20 cellular contexts compared by ENCODE assay signal in genomic region chr1:26571381-26571780, GRCh38. TPM values are rescaled to one million over a fixed set of nuclear protein-coding genes. Genes with fewer than 3 reads are reported as not detected.
DNase-seq lines count a peak whose midpoint lies in the region; ATAC-seq, FAIRE-seq and TF ChIP-seq lines count a peak whose summit lies in the region.
"Had no signal": no experiment of that assay in that cellular context is flagged by ENCODE, and none has a peak within 500 bp of the region (broad histone marks: within the 10 kb centered on the region; RNA-seq: fewer than 3 reads in every experiment).

No MANE protein-coding gene starts in this region.

- TF ChIP-seq POLR2A in GM12878 (IDR thresholded peaks at IDR 0.05; ENCODE audit: low read depth, low read length) = 0 out of 2 replicates have a peak, but pooled peaks have one; percentile 35

- H3K36me3 ChIP-seq in GM12878 (ENCODE audit: control insufficient read depth in 2 of 2, insufficient read depth in 2 of 2, low read length in 1 of 2) = peaks cover 39 to 46% of the 10 kb centered on the region in 2 experiments

- no peak for ATAC-seq in GM12878
- no peak for ATAC-seq in stimulated activated naive B cell treated with anti-CD40 and anti-IgM and Interleukin-4, amounts not matched to agents 10 μg/mL and 1 μg/mL and 100 μg/mL, for 72 hours (replicated peaks)
- ATAC-seq in HG03457 (IDR thresholded peaks at IDR 0.05; ENCODE audit: unreplicated experiment) = no peak
- ATAC-seq: CD8-positive, alpha-beta T cell had no signal

- no peaks in the 10 kb centered on the region for H3K79me2 ChIP-seq in GM12878 (ENCODE audit: control insufficient read depth, insufficient read depth, low read length)

- FAIRE-seq in GM12878 (lab: Jason Lieb, UNC) (no peak), D721Med (lab: Jason Lieb, UNC) (no peak)
- FAIRE-seq: G401.6, GM12892, HTR-8/SVneo had no signal

- no peak overlapping the region for H3K27ac ChIP-seq in GM12878 (ENCODE audit: control insufficient read depth, insufficient read depth)
- H3K27ac ChIP-seq: BLaER1 treated with 17β-estradiol and CSF1 and Interleukin-3, amounts not matched to agents 10 nM and 100 nM had no signal

- H3K27me3 ChIP-seq in GM12878 (replicated peaks in 1 of 2; ENCODE audit: control insufficient read depth in 2 of 2, insufficient read depth in 2 of 2, low read length in 1 of 2) = no peaks in the 10 kb centered on the region
- H3K27me3 ChIP-seq: BLaER1 treated with 17β-estradiol and CSF1 and Interleukin-3, amounts not matched to agents 10 nM and 100 nM had no signal

- no peak for TF ChIP-seq RAD21 in GM12878 (IDR thresholded peaks at IDR 0.05; ENCODE audit: insufficient read depth, low read depth, low read length)

- H3K4me2 ChIP-seq in GM12878 (ENCODE audit: control insufficient read depth, insufficient read depth) = no peak overlapping the region
- H3K4me2 ChIP-seq: BLaER1 treated with 17β-estradiol and CSF1 and Interleukin-3, amounts not matched to agents 10 nM and 100 nM had no signal

- DNase-seq in activated CD4-positive, alpha-beta T cell treated with anti-CD3 and anti-CD28 coated beads, Interleukin-2, amount 10 ng/mL, durations not matched to agents 7 days and 5 days = no peak
- no peak for DNase-seq in activated CD4-positive, alpha-beta T cell treated with anti-CD3 and anti-CD28 coated beads for 1 hour
- DNase-seq in activated T-helper 1 cell treated with anti-CD3 and anti-CD28 coated beads, Interleukin-12 subunit alpha, Interleukin-12 subunit beta, Interleukin-2, Interleukin-4 antibody, amounts not matched to agents 30 ng/mL and 10 ng/mL and 1 ng/mL, durations not matched to agents 14 hours and 24 hours and 36 hours (ENCODE audit: low spot score) = no peak
- no peak for DNase-seq in GM12878 (ENCODE audit: low read depth, low spot score)
- DNase-seq in stimulated activated naive B cell treated with anti-CD40 and anti-IgM and Interleukin-4, amounts not matched to agents 10 μg/mL and 1 μg/mL and 100 μg/mL, for 72 hours = no peak
- no peak for DNase-seq in D721Med (ENCODE audit: insufficient read length, low spot score)
- no peak for DNase-seq in AG08396 (ENCODE audit: low spot score)
- DNase-seq: 8988T; Calu3; CD8-positive, alpha-beta T cell; GOT3; KBM-7 had no signal

- SMC1A ChIA-PET in GM12878 (lab: Charles Lee; ENCODE audit: uncharacterized antibody, unreplicated experiment) = no interaction called here

- H3K36me3 Mint-ChIP-seq in activated CD4-positive, alpha-beta T cell treated with anti-CD3 and anti-CD28 coated beads, Interleukin-2, amount 10 ng/mL, durations not matched to agents 7 days and 5 days (ENCODE audit: low read depth) = peaks cover 68% of the 10 kb centered on the region
- H3K36me3 Mint-ChIP-seq in activated T-helper 1 cell treated with anti-CD3 and anti-CD28 coated beads, Interleukin-12 subunit alpha, Interleukin-12 subunit beta, Interleukin-2, Interleukin-4 antibody, amounts not matched to agents 30 ng/mL and 10 ng/mL and 1 ng/mL, durations not matched to agents 14 hours and 24 hours and 36 hours (ENCODE audit: low read depth) = peaks cover 57% of the 10 kb centered on the region
- peaks cover 70 to 74% of the 10 kb centered on the region in 2 donors for H3K36me3 Mint-ChIP-seq in stimulated activated naive B cell treated with anti-CD40 and anti-IgM and Interleukin-4, amounts not matched to agents 10 μg/mL and 1 μg/mL and 100 μg/mL, for 72 hours

- no peak overlapping the region for H2AFZ ChIP-seq in GM12878 (ENCODE audit: control insufficient read depth, low read depth, low read length)

- H3K27ac Mint-ChIP-seq in activated CD4-positive, alpha-beta T cell treated with anti-CD3 and anti-CD28 coated beads, Interleukin-2, amount 10 ng/mL, durations not matched to agents 7 days and 5 days = peak overlapping the region; percentile 54
- H3K27ac Mint-ChIP-seq in activated T-helper 1 cell treated with anti-CD3 and anti-CD28 coated beads, Interleukin-12 subunit alpha, Interleukin-12 subunit beta, Interleukin-2, Interleukin-4 antibody, amounts not matched to agents 30 ng/mL and 10 ng/mL and 1 ng/mL, durations not matched to agents 14 hours and 24 hours and 36 hours = peak overlapping the region; percentile 40
- peak overlapping the region; percentile 81 for H3K27ac Mint-ChIP-seq in stimulated activated naive B cell treated with anti-CD40 and anti-IgM and Interleukin-4, amounts not matched to agents 10 μg/mL and 1 μg/mL and 100 μg/mL, for 72 hours
- H3K27ac Mint-ChIP-seq: B cell; CD8-positive, alpha-beta T cell; IgD-negative memory B cell had no signal

- H3K9me3 Mint-ChIP-seq in activated CD4-positive, alpha-beta T cell treated with anti-CD3 and anti-CD28 coated beads, Interleukin-2, amount 10 ng/mL, durations not matched to agents 7 days and 5 days = no peaks in the 10 kb centered on the region
- H3K9me3 Mint-ChIP-seq in activated T-helper 1 cell treated with anti-CD3 and anti-CD28 coated beads, Interleukin-12 subunit alpha, Interleukin-12 subunit beta, Interleukin-2, Interleukin-4 antibody, amounts not matched to agents 30 ng/mL and 10 ng/mL and 1 ng/mL, durations not matched to agents 14 hours and 24 hours and 36 hours = no peaks in the 10 kb centered on the region
- H3K9me3 Mint-ChIP-seq in stimulated activated naive B cell treated with anti-CD40 and anti-IgM and Interleukin-4, amounts not matched to agents 10 μg/mL and 1 μg/mL and 100 μg/mL, for 72 hours = no peaks in the 10 kb centered on the region
- H3K9me3 Mint-ChIP-seq: CD8-positive, alpha-beta T cell; IgD-negative memory B cell had no signal

- no peak overlapping the region for H3K9ac ChIP-seq in GM12878 (ENCODE audit: control insufficient read depth, insufficient read depth, low read length)

- in situ Hi-C loops in GM12878 (cut with MboI) = no loop called here

- intact Hi-C loops in activated T-helper 1 cell treated with anti-CD3 and anti-CD28 coated beads, Interleukin-12 subunit alpha, Interleukin-12 subunit beta, Interleukin-2, Interleukin-4 antibody, amounts not matched to agents 30 ng/mL and 10 ng/mL and 1 ng/mL, durations not matched to agents 14 hours and 24 hours and 36 hours (cut with micrococcal nuclease) = no loop called here
- intact Hi-C loops in GM12878 (cut with micrococcal nuclease; ENCODE audit: unreplicated experiment) = no loop called here

- RAD21 ChIA-PET in GM12878 (lab: Charles Lee; ENCODE audit: unreplicated experiment) = no interaction called here

- H3K4me1 ChIP-seq in GM12878 (ENCODE audit: control insufficient read depth, insufficient read depth, low read length) = peaks cover 7% of the 10 kb centered on the region; the same call in 1 of the 2 replicates
- H3K4me1 ChIP-seq: HAP-1 had no signal

- H3K4me3 ChIP-seq in GM12878 = no peak overlapping the region
- H3K4me3 ChIP-seq: BLaER1 treated with 17β-estradiol and CSF1 and Interleukin-3, amounts not matched to agents 10 nM and 100 nM; HAP-1 had no signal

- no peak for TF ChIP-seq CTCF in GM12878 (IDR thresholded peaks at IDR 0.05 in 2 of 3, conservative IDR thresholded peaks at IDR 0.05 in 1 of 3; ENCODE audit: control insufficient read depth in 2 of 3, extremely low read depth in 1 of 3, insufficient read depth in 1 of 3, low read depth in 3 of 3, low read length in 3 of 3)
- no peak for TF ChIP-seq CTCF in D721Med (IDR thresholded peaks at IDR 0.05; ENCODE audit: insufficient read depth, missing control alignments)

- H3K27me3 Mint-ChIP-seq in activated CD4-positive, alpha-beta T cell treated with anti-CD3 and anti-CD28 coated beads, Interleukin-2, amount 10 ng/mL, durations not matched to agents 7 days and 5 days = no peaks in the 10 kb centered on the region
- no peaks in the 10 kb centered on the region for H3K27me3 Mint-ChIP-seq in activated T-helper 1 cell treated with anti-CD3 and anti-CD28 coated beads, Interleukin-12 subunit alpha, Interleukin-12 subunit beta, Interleukin-2, Interleukin-4 antibody, amounts not matched to agents 30 ng/mL and 10 ng/mL and 1 ng/mL, durations not matched to agents 14 hours and 24 hours and 36 hours (ENCODE audit: insufficient read depth)
- no peaks in the 10 kb centered on the region for H3K27me3 Mint-ChIP-seq in stimulated activated naive B cell treated with anti-CD40 and anti-IgM and Interleukin-4, amounts not matched to agents 10 μg/mL and 1 μg/mL and 100 μg/mL, for 72 hours
- H3K27me3 Mint-ChIP-seq: B cell, IgD-negative memory B cell had no signal

- H4K20me1 ChIP-seq in GM12878 (ENCODE audit: control insufficient read depth, insufficient read depth) = no peaks in the 10 kb centered on the region

- TF ChIP-seq EP300 in GM12878 (IDR thresholded peaks at IDR 0.05; ENCODE audit: borderline replicate concordance in 1 of 2, control insufficient read depth in 1 of 2, low read depth in 2 of 2, low read length in 2 of 2) = no peak

- no peak overlapping the region for H3K4me3 Mint-ChIP-seq in activated CD4-positive, alpha-beta T cell treated with anti-CD3 and anti-CD28 coated beads, Interleukin-2, amount 10 ng/mL, durations not matched to agents 7 days and 5 days
- no peak overlapping the region for H3K4me3 Mint-ChIP-seq in activated T-helper 1 cell treated with anti-CD3 and anti-CD28 coated beads, Interleukin-12 subunit alpha, Interleukin-12 subunit beta, Interleukin-2, Interleukin-4 antibody, amounts not matched to agents 30 ng/mL and 10 ng/mL and 1 ng/mL, durations not matched to agents 14 hours and 24 hours and 36 hours
- H3K4me3 Mint-ChIP-seq in stimulated activated naive B cell treated with anti-CD40 and anti-IgM and Interleukin-4, amounts not matched to agents 10 μg/mL and 1 μg/mL and 100 μg/mL, for 72 hours = no peak overlapping the region
- H3K4me3 Mint-ChIP-seq: B cell; CD8-positive, alpha-beta T cell; IgD-negative memory B cell had no signal

- H3K9me3 ChIP-seq in GM12878 (replicated peaks; ENCODE audit: control insufficient read depth, insufficient read depth, low read length) = no peaks in the 10 kb centered on the region
- H3K9me3 ChIP-seq: BLaER1 treated with 17β-estradiol and CSF1 and Interleukin-3, amounts not matched to agents 10 nM and 100 nM had no signal

- no TSS peak for BruUV-seq in GM12878 (replicated peaks; lab: Mats Ljungman, UMichigan)

- POLR2A ChIA-PET in activated CD4-positive, alpha-beta T cell treated with anti-CD3 and anti-CD28 coated beads, Interleukin-2, amount 10 ng/mL, durations not matched to agents 7 days and 5 days (lab: Charles Lee) = no interaction called here
- POLR2A ChIA-PET in GM12878 (lab: Charles Lee) = interaction anchor here (1.4 kb wide), 1 partner anchor 9 kb away, joined by 3 read pairs; no protein-coding TSS in a partner anchor

- CTCF ChIA-PET in activated CD4-positive, alpha-beta T cell treated with anti-CD3 and anti-CD28 coated beads, Interleukin-2, amount 10 ng/mL, durations not matched to agents 7 days and 5 days (lab: Charles Lee) = interaction anchor here (0.7 kb wide), 2 partner anchors 79 to 132 kb away, joined by 3 read pairs; no protein-coding TSS in a partner anchor
- CTCF ChIA-PET in GM12878 (lab: Yijun Ruan, JAX) = no interaction called here

- WGBS in GM12878 (ENCODE audit: insufficient coverage, insufficient replicate concordance, low lambda C conversion rate, missing lambda C conversion rate) = over 99% methylated on average over 8 of the region's 8 CpGs

- peaks cover 10% of the 10 kb centered on the region for H3K4me1 Mint-ChIP-seq in activated CD4-positive, alpha-beta T cell treated with anti-CD3 and anti-CD28 coated beads, Interleukin-2, amount 10 ng/mL, durations not matched to agents 7 days and 5 days
- peaks cover 35% of the 10 kb centered on the region for H3K4me1 Mint-ChIP-seq in activated T-helper 1 cell treated with anti-CD3 and anti-CD28 coated beads, Interleukin-12 subunit alpha, Interleukin-12 subunit beta, Interleukin-2, Interleukin-4 antibody, amounts not matched to agents 30 ng/mL and 10 ng/mL and 1 ng/mL, durations not matched to agents 14 hours and 24 hours and 36 hours (ENCODE audit: low read depth)
- H3K4me1 Mint-ChIP-seq in stimulated activated naive B cell treated with anti-CD40 and anti-IgM and Interleukin-4, amounts not matched to agents 10 μg/mL and 1 μg/mL and 100 μg/mL, for 72 hours = peaks cover 28 to 36% of the 10 kb centered on the region in 2 donors
- H3K4me1 Mint-ChIP-seq: B cell had no signal

RNA-seq across cellular contexts. Expression of gene RPS6KA1, which starts 41.8 kb away (rescaled TPM):
- 100 to 1,000 TPM; 192 to 199 TPM for total RNA-seq in activated CD4-positive, alpha-beta T cell treated with anti-CD3 and anti-CD28 coated beads, Interleukin-2, amount 10 ng/mL, durations not matched to agents 7 days and 5 days
- total RNA-seq in activated T-helper 1 cell treated with anti-CD3 and anti-CD28 coated beads, Interleukin-12 subunit alpha, Interleukin-12 subunit beta, Interleukin-2, Interleukin-4 antibody, amounts not matched to agents 30 ng/mL and 10 ng/mL and 1 ng/mL, durations not matched to agents 14 hours and 24 hours and 36 hours = 324 and 331 TPM in 2 replicates
- total RNA-seq in GM12878 (2013; cell fraction: nucleolus; rRNA removed) = 130 and 155 TPM in 2 replicates
- total RNA-seq in GM12878 (2014; rRNA removed) = 118 and 136 TPM in 2 replicates
- total RNA-seq in GM12878 (2014; rRNA removed; fragmentation: Illumina TruSeq; extraction: Trizol) = 75.2 and 83.4 TPM in 2 replicates
- total RNA-seq in GM12878 (2021) = 115 and 116 TPM in 2 replicates
- polyA plus RNA-seq in GM12878 (2011; ENCODE audit: low read depth) = 41.7 TPM
- polyA plus RNA-seq in GM12878 (2011; rRNA removed) = 53.7 and 92.1 TPM in 2 replicates
- polyA plus RNA-seq in GM12878 (2011; cell fraction: cytosol; rRNA removed) = 108 and 121 TPM in 2 replicates
- polyA plus RNA-seq in GM12878 (2011; cell fraction: nucleus; rRNA removed) = 133 and 140 TPM in 2 replicates
- polyA plus RNA-seq in GM12878 (2012) = 80.5 and 83.0 TPM in 2 replicates
- polyA plus RNA-seq in GM12878 (2014; fragmentation: Illumina TruSeq; extraction: Trizol) = 72.1 and 74.9 TPM in 2 replicates
- polyA plus RNA-seq in GM12878 (2014; fragmentation: Nextera tagmentation; extraction: Ambion mirVana) = 1 to 10 TPM; 5.0 to 9.9 TPM
- polyA plus RNA-seq in GM12878 (2014; rRNA removed) = 89.3 and 90.9 TPM in 2 replicates
- 100 to 1,000 TPM in 1 of 2 experiments, 10 to 100 TPM in 1; 99.4 to 106 TPM for polyA plus RNA-seq in GM12878 (2016; fragmentation: Nextera tagmentation; extraction: Ambion mirVana)
- 110 and 170 TPM in 2 replicates for polyA minus RNA-seq in GM12878 (2011; rRNA and poly(A)+ RNA removed)
- polyA minus RNA-seq in GM12878 (2011; cell fraction: cytosol; rRNA and poly(A)+ RNA removed) = 54.0 and 77.9 TPM in 2 replicates
- 84.0 and 132 TPM in 2 replicates for polyA minus RNA-seq in GM12878 (2011; cell fraction: nucleus; rRNA and poly(A)+ RNA removed)
